1 cellular context compared by ENCODE assay signal in the genomic region with DNA sequence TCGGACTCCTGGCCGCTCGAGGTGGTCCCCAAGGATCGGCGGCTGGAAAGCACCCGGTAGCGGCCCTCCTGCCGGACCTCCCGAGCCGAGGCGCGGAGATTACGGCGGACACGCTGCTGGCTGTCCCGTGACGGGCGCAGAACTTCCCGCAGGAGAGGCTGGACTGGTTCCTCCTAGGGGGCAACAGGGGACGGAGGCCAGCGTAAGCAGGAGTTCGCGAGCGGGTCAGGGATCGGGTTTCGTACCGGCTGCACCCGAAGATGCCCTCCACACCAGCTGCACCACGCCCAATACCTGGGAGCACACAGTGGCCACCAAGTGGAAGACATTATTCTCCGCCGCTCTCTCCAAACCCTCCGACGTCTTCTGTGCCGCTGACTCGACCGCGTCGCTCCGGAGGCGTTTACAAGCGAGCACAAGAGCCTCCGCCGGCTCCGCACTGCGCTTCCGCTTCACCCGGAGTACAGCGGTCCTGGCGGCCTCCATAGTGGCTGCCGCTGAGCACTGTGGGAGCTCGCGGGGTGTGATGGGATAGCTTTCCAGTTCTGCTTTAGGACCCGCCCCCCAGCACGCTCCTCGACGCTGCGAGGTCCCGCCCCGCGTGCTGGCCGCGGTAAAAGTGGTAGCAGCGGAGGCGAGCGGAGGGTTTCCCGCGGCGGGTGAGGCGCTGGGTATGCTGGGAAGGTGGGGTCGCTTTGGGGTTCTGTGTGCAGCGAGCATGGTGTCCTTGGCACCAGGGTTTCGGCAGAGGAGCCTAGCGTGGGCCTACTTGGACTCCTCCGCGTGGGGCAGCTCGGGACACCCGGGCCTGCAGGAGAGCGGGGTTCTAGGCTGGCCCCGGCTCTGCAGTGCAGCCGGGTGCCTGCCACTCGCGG.
TF ChIP-seq lines count a peak whose summit lies in the region.

Gene PRMT7, plus strand, starts transcription at position 579 of the 875 bp plus-strand sequence. CDS start 4,961 bp downstream, outside the sequence.
Gene SLC7A6OS, minus strand, starts transcription at position 506 of the 875 bp plus-strand sequence. Its CDS starts 20 bp downstream, at position 486.

TF ChIP-seq in K562, 482 proteins besides CTCF, POLR2A, EP300 and RAD21 (continued from another document and continues in another):
- TF ChIP-seq, protein P1, sequence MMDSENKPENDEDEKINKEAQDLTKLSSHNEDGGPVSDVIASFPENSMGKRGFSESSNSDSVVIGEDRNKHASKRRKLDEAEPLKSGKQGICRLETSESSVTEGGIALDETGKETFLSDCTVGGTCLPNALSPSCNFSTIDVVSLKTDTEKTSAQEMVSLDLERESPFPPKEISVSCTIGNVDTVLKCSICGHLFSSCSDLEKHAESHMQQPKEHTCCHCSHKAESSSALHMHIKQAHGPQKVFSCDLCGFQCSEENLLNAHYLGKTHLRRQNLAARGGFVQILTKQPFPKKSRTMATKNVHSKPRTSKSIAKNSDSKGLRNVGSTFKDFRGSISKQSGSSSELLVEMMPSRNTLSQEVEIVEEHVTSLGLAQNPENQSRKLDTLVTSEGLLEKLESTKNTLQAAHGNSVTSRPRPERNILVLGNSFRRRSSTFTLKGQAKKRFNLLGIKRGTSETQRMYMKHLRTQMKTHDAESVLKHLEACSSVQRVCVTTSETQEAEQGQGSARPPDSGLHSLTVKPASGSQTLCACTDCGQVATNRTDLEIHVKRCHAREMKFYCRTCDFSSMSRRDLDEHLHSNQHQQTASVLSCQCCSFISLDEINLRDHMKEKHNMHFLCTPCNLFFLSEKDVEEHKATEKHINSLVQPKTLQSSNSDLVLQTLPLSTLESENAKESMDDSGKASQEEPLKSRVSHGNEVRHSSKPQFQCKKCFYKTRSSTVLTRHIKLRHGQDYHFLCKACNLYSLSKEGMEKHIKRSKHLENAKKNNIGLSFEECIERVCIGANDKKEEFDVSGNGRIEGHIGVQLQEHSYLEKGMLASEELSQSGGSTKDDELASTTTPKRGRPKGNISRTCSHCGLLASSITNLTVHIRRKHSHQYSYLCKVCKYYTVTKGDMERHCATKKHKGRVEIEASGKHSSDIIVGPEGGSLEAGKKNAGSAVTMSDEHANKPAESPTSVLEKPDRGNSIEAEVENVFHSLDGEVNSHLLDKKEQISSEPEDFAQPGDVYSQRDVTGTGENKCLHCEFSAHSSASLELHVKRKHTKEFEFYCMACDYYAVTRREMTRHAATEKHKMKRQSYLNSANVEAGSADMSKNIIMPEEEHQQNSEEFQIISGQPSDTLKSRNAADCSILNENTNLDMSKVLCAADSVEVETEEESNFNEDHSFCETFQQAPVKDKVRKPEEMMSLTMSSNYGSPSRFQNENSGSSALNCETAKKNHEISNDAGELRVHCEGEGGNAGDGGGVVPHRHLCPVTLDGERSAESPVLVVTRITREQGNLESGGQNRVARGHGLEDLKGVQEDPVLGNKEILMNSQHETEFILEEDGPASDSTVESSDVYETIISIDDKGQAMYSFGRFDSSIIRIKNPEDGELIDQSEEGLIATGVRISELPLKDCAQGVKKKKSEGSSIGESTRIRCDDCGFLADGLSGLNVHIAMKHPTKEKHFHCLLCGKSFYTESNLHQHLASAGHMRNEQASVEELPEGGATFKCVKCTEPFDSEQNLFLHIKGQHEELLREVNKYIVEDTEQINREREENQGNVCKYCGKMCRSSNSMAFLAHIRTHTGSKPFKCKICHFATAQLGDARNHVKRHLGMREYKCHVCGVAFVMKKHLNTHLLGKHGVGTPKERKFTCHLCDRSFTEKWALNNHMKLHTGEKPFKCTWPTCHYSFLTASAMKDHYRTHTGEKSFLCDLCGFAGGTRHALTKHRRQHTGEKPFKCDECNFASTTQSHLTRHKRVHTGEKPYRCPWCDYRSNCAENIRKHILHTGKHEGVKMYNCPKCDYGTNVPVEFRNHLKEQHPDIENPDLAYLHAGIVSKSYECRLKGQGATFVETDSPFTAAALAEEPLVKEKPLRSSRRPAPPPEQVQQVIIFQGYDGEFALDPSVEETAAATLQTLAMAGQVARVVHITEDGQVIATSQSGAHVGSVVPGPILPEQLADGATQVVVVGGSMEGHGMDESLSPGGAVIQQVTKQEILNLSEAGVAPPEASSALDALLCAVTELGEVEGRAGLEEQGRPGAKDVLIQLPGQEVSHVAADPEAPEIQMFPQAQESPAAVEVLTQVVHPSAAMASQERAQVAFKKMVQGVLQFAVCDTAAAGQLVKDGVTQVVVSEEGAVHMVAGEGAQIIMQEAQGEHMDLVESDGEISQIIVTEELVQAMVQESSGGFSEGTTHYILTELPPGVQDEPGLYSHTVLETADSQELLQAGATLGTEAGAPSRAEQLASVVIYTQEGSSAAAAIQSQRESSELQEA (IDR thresholded peaks at IDR 0.05; ENCODE audit: low read depth): peak; percentile 87
- TF ChIP-seq TEAD4 (IDR thresholded peaks at IDR 0.05; ENCODE audit: low read length): peak; percentile 8; the same call in 1 of the 2 replicates
- no peak for TF ChIP-seq TEAD4 (CRISPR knock-in tag; IDR thresholded peaks at IDR 0.05; ENCODE audit: borderline replicate concordance)
- peak; percentile 55 for TF ChIP-seq CCNT2 (IDR thresholded peaks at IDR 0.05; ENCODE audit: borderline replicate concordance, extremely low read depth, insufficient read length, low read depth, low read length)
- TF ChIP-seq BRCA1 (IDR thresholded peaks at IDR 0.05): no peak
- TF ChIP-seq BRCA1 (CRISPR knock-in tag; IDR thresholded peaks at IDR 0.05): no peak
- TF ChIP-seq SIRT6 (IDR thresholded peaks at IDR 0.05; ENCODE audit: low read depth, low read length): no peak
- no peak for TF ChIP-seq CREBBP (IDR thresholded peaks at IDR 0.05; ENCODE audit: low read depth, low read length)
- TF ChIP-seq, protein P2, sequence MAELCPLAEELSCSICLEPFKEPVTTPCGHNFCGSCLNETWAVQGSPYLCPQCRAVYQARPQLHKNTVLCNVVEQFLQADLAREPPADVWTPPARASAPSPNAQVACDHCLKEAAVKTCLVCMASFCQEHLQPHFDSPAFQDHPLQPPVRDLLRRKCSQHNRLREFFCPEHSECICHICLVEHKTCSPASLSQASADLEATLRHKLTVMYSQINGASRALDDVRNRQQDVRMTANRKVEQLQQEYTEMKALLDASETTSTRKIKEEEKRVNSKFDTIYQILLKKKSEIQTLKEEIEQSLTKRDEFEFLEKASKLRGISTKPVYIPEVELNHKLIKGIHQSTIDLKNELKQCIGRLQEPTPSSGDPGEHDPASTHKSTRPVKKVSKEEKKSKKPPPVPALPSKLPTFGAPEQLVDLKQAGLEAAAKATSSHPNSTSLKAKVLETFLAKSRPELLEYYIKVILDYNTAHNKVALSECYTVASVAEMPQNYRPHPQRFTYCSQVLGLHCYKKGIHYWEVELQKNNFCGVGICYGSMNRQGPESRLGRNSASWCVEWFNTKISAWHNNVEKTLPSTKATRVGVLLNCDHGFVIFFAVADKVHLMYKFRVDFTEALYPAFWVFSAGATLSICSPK (IDR thresholded peaks at IDR 0.05; ENCODE audit: borderline replicate concordance): no peak
- no peak; the same call in 1 of the 2 replicates for TF ChIP-seq ZSCAN32 (CRISPR knock-in tag; IDR thresholded peaks at IDR 0.05)
- no peak for TF ChIP-seq FOXO4 (CRISPR knock-in tag; IDR thresholded peaks at IDR 0.05)
- TF ChIP-seq ZNF76 (CRISPR knock-in tag; IDR thresholded peaks at IDR 0.05; ENCODE audit: borderline replicate concordance): peak; percentile 50; the same call in 1 of the 2 replicates
- TF ChIP-seq HNRNPK (IDR thresholded peaks at IDR 0.05; ENCODE audit: low read depth, low read length, poor library complexity, severe bottlenecking): no peak
- TF ChIP-seq, protein P3, sequence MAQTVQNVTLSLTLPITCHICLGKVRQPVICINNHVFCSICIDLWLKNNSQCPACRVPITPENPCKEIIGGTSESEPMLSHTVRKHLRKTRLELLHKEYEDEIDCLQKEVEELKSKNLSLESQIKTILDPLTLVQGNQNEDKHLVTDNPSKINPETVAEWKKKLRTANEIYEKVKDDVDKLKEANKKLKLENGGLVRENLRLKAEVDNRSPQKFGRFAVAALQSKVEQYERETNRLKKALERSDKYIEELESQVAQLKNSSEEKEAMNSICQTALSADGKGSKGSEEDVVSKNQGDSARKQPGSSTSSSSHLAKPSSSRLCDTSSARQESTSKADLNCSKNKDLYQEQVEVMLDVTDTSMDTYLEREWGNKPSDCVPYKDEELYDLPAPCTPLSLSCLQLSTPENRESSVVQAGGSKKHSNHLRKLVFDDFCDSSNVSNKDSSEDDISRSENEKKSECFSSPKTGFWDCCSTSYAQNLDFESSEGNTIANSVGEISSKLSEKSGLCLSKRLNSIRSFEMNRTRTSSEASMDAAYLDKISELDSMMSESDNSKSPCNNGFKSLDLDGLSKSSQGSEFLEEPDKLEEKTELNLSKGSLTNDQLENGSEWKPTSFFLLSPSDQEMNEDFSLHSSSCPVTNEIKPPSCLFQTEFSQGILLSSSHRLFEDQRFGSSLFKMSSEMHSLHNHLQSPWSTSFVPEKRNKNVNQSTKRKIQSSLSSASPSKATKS (CRISPR knock-in tag; IDR thresholded peaks at IDR 0.05): no peak
- TF ChIP-seq HOMEZ (CRISPR knock-in tag; IDR thresholded peaks at IDR 0.05): no peak
- TF ChIP-seq SP1 (CRISPR knock-in tag; IDR thresholded peaks at IDR 0.05): peak; percentile 90
- no peak for TF ChIP-seq ILK (tag; IDR thresholded peaks at IDR 0.05; ENCODE audit: borderline replicate concordance, low read depth)
- 0 out of 2 replicates have a peak, but pooled peaks have one; percentile 40 for TF ChIP-seq BCOR (IDR thresholded peaks at IDR 0.05)
- TF ChIP-seq, protein P4, sequence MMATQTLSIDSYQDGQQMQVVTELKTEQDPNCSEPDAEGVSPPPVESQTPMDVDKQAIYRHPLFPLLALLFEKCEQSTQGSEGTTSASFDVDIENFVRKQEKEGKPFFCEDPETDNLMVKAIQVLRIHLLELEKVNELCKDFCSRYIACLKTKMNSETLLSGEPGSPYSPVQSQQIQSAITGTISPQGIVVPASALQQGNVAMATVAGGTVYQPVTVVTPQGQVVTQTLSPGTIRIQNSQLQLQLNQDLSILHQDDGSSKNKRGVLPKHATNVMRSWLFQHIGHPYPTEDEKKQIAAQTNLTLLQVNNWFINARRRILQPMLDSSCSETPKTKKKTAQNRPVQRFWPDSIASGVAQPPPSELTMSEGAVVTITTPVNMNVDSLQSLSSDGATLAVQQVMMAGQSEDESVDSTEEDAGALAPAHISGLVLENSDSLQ (IDR thresholded peaks at IDR 0.05): no peak
- TF ChIP-seq, protein P5, sequence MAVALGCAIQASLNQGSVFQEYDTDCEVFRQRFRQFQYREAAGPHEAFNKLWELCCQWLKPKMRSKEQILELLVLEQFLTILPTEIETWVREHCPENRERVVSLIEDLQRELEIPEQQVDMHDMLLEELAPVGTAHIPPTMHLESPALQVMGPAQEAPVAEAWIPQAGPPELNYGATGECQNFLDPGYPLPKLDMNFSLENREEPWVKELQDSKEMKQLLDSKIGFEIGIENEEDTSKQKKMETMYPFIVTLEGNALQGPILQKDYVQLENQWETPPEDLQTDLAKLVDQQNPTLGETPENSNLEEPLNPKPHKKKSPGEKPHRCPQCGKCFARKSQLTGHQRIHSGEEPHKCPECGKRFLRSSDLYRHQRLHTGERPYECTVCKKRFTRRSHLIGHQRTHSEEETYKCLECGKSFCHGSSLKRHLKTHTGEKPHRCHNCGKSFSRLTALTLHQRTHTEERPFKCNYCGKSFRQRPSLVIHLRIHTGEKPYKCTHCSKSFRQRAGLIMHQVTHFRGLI (CRISPR knock-in tag; IDR thresholded peaks at IDR 0.05): no peak
- 0 out of 2 replicates have a peak, but pooled peaks have one; percentile 12 for TF ChIP-seq E2F3 (CRISPR knock-in tag; IDR thresholded peaks at IDR 0.05)
- no peak for TF ChIP-seq ZNF140 (CRISPR knock-in tag; IDR thresholded peaks at IDR 0.05)
- peak; percentile 64 to 88; a peak in 3 of 4 replicates for TF ChIP-seq MAZ (CRISPR knock-in tag; conservative IDR thresholded peaks at IDR 0.05 in 1 of 2, IDR thresholded peaks at IDR 0.05 in 1 of 2)
- TF ChIP-seq USF2 (CRISPR knock-in tag; IDR thresholded peaks at IDR 0.05): no peak; the same call in 1 of the 2 replicates
- TF ChIP-seq ZNF143 (CRISPR knock-in tag; IDR thresholded peaks at IDR 0.05): peak; percentile 87
- TF ChIP-seq DACH1 (IDR thresholded peaks at IDR 0.05; ENCODE audit: partially characterized antibody): no peak
- no peak for TF ChIP-seq MCM3 (IDR thresholded peaks at IDR 0.05)
- no peak for TF ChIP-seq THRA (IDR thresholded peaks at IDR 0.05)
- no peak for TF ChIP-seq ZNF253 (CRISPR knock-in tag; conservative IDR thresholded peaks at IDR 0.05)
- no peak for TF ChIP-seq CHD4 (IDR thresholded peaks at IDR 0.05; ENCODE audit: insufficient read depth, insufficient replicate concordance, low read depth, low read length, poor library complexity, severe bottlenecking)
- peak; percentile 93; the same call in 1 of the 2 replicates for TF ChIP-seq PHF8 (IDR thresholded peaks at IDR 0.05; ENCODE audit: borderline replicate concordance, low read length)
- no peak for TF ChIP-seq NCOA6 (IDR thresholded peaks at IDR 0.05)
- no peak for TF ChIP-seq YBX1 (IDR thresholded peaks at IDR 0.05)
